Comparison of ENCODE assay signal across 1 cellular context in the genomic region with DNA sequence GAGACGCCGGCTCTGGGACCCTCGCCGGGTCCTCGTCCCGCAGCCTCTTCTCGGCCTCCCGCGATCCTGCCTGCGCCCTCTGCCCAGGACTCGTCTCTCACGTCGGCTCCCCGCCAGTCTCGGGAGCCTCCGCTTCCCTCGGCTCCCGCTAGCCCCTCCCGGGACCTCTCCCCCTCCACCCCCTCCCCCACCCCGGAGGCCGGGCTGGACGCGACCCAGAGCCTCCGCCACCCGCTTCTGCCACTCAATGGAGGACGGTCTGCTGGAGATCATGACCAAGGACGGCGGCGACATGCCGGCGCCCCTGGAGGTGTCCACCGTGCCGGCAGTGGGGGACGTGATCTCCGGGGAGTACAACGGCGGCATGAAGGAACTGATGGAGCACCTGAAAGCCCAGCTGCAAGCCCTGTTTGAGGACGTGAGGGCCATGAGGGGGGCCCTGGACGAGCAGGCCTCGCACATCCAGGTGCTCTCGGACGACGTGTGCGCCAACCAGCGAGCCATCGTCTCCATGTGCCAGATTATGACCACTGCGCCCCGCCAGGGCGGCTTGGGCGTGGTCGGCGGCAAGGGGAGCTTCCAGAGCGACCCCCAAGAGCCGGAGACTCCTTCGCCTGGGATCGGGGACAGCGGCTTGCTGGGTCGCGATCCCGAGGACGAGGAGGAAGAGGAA.
TF ChIP-seq lines count a peak whose summit lies in the region.

No MANE protein-coding gene starts in this region.

TF ChIP-seq in liver, 16 proteins besides CTCF, POLR2A, EP300 and RAD21 (continued from another document):
- TF ChIP-seq, protein P1, sequence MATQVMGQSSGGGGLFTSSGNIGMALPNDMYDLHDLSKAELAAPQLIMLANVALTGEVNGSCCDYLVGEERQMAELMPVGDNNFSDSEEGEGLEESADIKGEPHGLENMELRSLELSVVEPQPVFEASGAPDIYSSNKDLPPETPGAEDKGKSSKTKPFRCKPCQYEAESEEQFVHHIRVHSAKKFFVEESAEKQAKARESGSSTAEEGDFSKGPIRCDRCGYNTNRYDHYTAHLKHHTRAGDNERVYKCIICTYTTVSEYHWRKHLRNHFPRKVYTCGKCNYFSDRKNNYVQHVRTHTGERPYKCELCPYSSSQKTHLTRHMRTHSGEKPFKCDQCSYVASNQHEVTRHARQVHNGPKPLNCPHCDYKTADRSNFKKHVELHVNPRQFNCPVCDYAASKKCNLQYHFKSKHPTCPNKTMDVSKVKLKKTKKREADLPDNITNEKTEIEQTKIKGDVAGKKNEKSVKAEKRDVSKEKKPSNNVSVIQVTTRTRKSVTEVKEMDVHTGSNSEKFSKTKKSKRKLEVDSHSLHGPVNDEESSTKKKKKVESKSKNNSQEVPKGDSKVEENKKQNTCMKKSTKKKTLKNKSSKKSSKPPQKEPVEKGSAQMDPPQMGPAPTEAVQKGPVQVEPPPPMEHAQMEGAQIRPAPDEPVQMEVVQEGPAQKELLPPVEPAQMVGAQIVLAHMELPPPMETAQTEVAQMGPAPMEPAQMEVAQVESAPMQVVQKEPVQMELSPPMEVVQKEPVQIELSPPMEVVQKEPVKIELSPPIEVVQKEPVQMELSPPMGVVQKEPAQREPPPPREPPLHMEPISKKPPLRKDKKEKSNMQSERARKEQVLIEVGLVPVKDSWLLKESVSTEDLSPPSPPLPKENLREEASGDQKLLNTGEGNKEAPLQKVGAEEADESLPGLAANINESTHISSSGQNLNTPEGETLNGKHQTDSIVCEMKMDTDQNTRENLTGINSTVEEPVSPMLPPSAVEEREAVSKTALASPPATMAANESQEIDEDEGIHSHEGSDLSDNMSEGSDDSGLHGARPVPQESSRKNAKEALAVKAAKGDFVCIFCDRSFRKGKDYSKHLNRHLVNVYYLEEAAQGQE (IDR thresholded peaks at IDR 0.05) = no peak
- TF ChIP-seq, protein P2, sequence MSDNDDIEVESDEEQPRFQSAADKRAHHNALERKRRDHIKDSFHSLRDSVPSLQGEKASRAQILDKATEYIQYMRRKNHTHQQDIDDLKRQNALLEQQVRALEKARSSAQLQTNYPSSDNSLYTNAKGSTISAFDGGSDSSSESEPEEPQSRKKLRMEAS (IDR thresholded peaks at IDR 0.05) = no peak
